Comparison of ENCODE assay signal across 8 cellular contexts in genomic region chr4:75630932-75631320, GRCh38. TPM values are rescaled to one million over a fixed set of nuclear protein-coding genes. Genes with fewer than 3 reads are reported as not detected.
DNase-seq lines count a peak whose midpoint lies in the region; ATAC-seq and TF ChIP-seq lines count a peak whose summit lies in the region.

No MANE protein-coding gene starts in this region.

- H3K27ac ChIP-seq in dorsolateral prefrontal cortex, result peak overlapping the region in 53 of 59 donors; percentile 1 to 89 (median 73)
- H3K27ac ChIP-seq in mucosa of rectum (ENCODE audit: low read depth in 2 of 2, low read length in 2 of 2), result peak overlapping the region in 1 of 2 donors; percentile 74
- H3K27ac ChIP-seq in urinary bladder (ENCODE audit: low read depth), result no peak overlapping the region

- no peak overlapping the region for H3K27ac Mint-ChIP-seq in activated naive CD4-positive, alpha-beta T cell treated with anti-CD3 and anti-CD28 coated beads, Interleukin-2, amount 50 U/mL, for 24 hours

- no peak for DNase-seq in activated naive CD4-positive, alpha-beta T cell (lab: John Stamatoyannopoulos, UW)
- DNase-seq in dorsolateral prefrontal cortex (peak in 2 of 10 donors; percentile 11 to 47), MG63 (no peak), NCI-H2196 treated with DMSO at 0.1 percent for 48 hours (lab: John Stamatoyannopoulos, UW; ENCODE audit: unreplicated experiment) (no peak)

- H3K9me3 ChIP-seq in mucosa of rectum (ENCODE audit: control insufficient read depth in 2 of 2, low read length in 2 of 2) (no peaks in the 10 kb centered on the region), MG63 (no peaks in the 10 kb centered on the region)

- no peak for ATAC-seq in GM21360 (IDR thresholded peaks at IDR 0.05; ENCODE audit: unreplicated experiment)

- H3K4me3 Mint-ChIP-seq in activated naive CD4-positive, alpha-beta T cell treated with anti-CD3 and anti-CD28 coated beads, Interleukin-2, amount 50 U/mL, for 24 hours, result peak overlapping the region; percentile 91

- no peaks in the 10 kb centered on the region for H3K27me3 Mint-ChIP-seq in activated naive CD4-positive, alpha-beta T cell treated with anti-CD3 and anti-CD28 coated beads, Interleukin-2, amount 50 U/mL, for 24 hours

- no peaks in the 10 kb centered on the region for H3K36me3 Mint-ChIP-seq in activated naive CD4-positive, alpha-beta T cell treated with anti-CD3 and anti-CD28 coated beads, Interleukin-2, amount 50 U/mL, for 24 hours

- H3K9ac ChIP-seq in mucosa of rectum (ENCODE audit: low read depth in 1 of 2, low read length in 2 of 2), result peak overlapping the region; percentile 68 to 84

- intact Hi-C loops in dorsolateral prefrontal cortex (cut with DNase I), result loop anchor here in 1 of 2 donors (5.0 kb wide), 1 partner anchor 41 kb away; the partner anchor contains the start of gene G3BP2

- H3K9me3 Mint-ChIP-seq in activated naive CD4-positive, alpha-beta T cell treated with anti-CD3 and anti-CD28 coated beads, Interleukin-2, amount 50 U/mL, for 24 hours, result no peaks in the 10 kb centered on the region

- H3K4me1 Mint-ChIP-seq in activated naive CD4-positive, alpha-beta T cell treated with anti-CD3 and anti-CD28 coated beads, Interleukin-2, amount 50 U/mL, for 24 hours, result peaks cover 13% of the 10 kb centered on the region

- H3K4me3 ChIP-seq in dorsolateral prefrontal cortex, result peak overlapping the region; percentile 57 to 96 (median 81)
- peak overlapping the region; percentile 85 to 93 for H3K4me3 ChIP-seq in mucosa of rectum (ENCODE audit: low read length in 2 of 2)
- H3K4me3 ChIP-seq in urinary bladder (ENCODE audit: low read depth, low read length), result peak overlapping the region; percentile 57
- H3K4me3 ChIP-seq in MG63, result no peak overlapping the region

- TF ChIP-seq CTCF in dorsolateral prefrontal cortex (IDR thresholded peaks at IDR 0.05 in 54 of 56, conservative IDR thresholded peaks at IDR 0.05 in 2 of 56; ENCODE audit: low read depth in 1 of 56, partially characterized antibody in 56 of 56), result no peak

- WGBS in urinary bladder, result 44% methylated on average over 9 of the region's 9 CpGs

- H3K4me1 ChIP-seq in mucosa of rectum (ENCODE audit: control insufficient read depth in 2 of 2, insufficient read depth in 2 of 2, low read length in 2 of 2) (peaks cover 9 to 11% of the 10 kb centered on the region in 2 donors), urinary bladder (ENCODE audit: insufficient read depth) (no peaks in the 10 kb centered on the region)

- H3K27me3 ChIP-seq in dorsolateral prefrontal cortex (no peaks in the 10 kb centered on the region), mucosa of rectum (ENCODE audit: control insufficient read depth in 2 of 2, insufficient read depth in 2 of 2, low read length in 2 of 2) (no peaks in the 10 kb centered on the region), MG63 (no peaks in the 10 kb centered on the region)

- H3K36me3 ChIP-seq in mucosa of rectum (ENCODE audit: control insufficient read depth in 2 of 2, insufficient read depth in 2 of 2, low read length in 2 of 2), result no peaks in the 10 kb centered on the region
- H3K36me3 ChIP-seq in urinary bladder (ENCODE audit: insufficient read depth), result no peaks in the 10 kb centered on the region
- no peaks in the 10 kb centered on the region for H3K36me3 ChIP-seq in MG63

RNA-seq across cellular contexts. Expression of gene CDKL2, which starts 0.6 kb away (rescaled TPM):
- 10 to 100 TPM; 11.4 to 42.6 (median 28.4) TPM for total RNA-seq in dorsolateral prefrontal cortex
- total RNA-seq in urinary bladder, result 0.90 TPM
- polyA plus RNA-seq in urinary bladder, result 0.15 TPM
- total RNA-seq in MG63 (2014; rRNA removed; shearing (Covaris generic); ENCODE audit: low replicate concordance), result not detected in 2 replicates

RNA-seq across cellular contexts. Expression of gene G3BP2, which starts 42.3 kb away (rescaled TPM):
- 100 to 1,000 TPM; 105 to 375 (median 251) TPM for total RNA-seq in dorsolateral prefrontal cortex
- total RNA-seq in urinary bladder, result 145 TPM
- 76.8 TPM for polyA plus RNA-seq in urinary bladder
- 21.3 and 41.9 TPM in 2 replicates for total RNA-seq in MG63 (2014; rRNA removed; shearing (Covaris generic); ENCODE audit: low replicate concordance)
